Comparison of ENCODE assay signal across 1 cellular context in the genomic region with DNA sequence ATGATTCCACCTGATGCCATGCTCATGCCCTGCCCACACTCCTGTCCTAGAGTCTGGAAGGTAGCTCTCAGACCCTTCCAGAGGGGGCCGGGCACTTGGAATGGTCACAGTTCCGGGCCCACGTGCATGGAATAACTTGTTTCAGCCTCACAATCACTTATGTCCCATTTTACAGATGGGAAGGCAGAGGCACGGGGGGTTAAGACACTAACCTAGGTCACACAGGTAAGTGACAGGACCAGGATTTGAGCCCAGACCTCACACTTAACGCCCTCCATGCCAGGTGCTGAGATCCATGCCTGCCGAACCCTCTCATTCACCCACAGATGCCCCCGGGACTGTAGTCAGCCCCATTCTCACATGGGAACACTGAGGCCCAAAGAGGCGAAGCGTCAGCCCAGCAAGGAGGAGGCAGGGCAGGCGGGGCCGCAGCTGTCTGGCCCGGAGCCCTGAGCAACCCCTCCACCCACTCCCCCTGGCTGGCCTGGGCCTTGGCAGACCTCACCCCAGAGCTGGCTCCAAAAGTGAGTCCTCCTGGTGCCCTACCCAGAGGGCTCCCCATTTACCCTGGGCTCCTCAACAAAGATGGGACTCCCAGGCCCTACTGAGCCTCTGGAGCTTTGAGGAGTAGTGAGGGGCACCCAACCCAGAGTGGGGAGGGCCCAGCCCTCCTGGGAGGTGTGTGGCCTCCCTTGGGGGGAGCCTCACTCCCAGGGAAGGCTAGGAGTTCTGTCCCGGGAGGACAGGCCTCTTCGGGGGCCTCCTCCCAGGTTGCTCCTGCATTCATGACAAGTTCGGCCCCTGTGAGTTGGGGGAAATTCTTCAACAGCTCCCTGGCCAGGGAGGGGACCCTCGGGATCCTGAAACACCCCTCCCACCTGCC.
TF ChIP-seq lines count a peak whose summit lies in the region.

No MANE protein-coding gene starts in this region.

TF ChIP-seq in HepG2, 621 proteins besides CTCF, POLR2A, EP300 and RAD21:
- no peak for TF ChIP-seq ZSCAN22 (CRISPR knock-in tag; IDR thresholded peaks at IDR 0.05)
- TF ChIP-seq, protein P1, sequence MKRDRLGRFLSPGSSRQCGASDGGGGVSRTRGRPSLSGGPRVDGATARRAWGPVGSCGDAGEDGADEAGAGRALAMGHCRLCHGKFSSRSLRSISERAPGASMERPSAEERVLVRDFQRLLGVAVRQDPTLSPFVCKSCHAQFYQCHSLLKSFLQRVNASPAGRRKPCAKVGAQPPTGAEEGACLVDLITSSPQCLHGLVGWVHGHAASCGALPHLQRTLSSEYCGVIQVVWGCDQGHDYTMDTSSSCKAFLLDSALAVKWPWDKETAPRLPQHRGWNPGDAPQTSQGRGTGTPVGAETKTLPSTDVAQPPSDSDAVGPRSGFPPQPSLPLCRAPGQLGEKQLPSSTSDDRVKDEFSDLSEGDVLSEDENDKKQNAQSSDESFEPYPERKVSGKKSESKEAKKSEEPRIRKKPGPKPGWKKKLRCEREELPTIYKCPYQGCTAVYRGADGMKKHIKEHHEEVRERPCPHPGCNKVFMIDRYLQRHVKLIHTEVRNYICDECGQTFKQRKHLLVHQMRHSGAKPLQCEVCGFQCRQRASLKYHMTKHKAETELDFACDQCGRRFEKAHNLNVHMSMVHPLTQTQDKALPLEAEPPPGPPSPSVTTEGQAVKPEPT (CRISPR knock-in tag; IDR thresholded peaks at IDR 0.05; ENCODE audit: low read depth) = no peak
- TF ChIP-seq ZNF629 (CRISPR knock-in tag; conservative IDR thresholded peaks at IDR 0.05) = peak; percentile 92
- TF ChIP-seq ZMYM3 (CRISPR knock-in tag; IDR thresholded peaks at IDR 0.05) = peak; percentile 71
- TF ChIP-seq ZNF770 (CRISPR knock-in tag; IDR thresholded peaks at IDR 0.05) = peak; percentile 13; the same call in 1 of the 2 replicates
- TF ChIP-seq ZMYM2 (CRISPR knock-in tag; IDR thresholded peaks at IDR 0.05) = peak; percentile 26; the same call in 1 of the 2 replicates
- TF ChIP-seq ZNF350 (CRISPR knock-in tag; IDR thresholded peaks at IDR 0.05; ENCODE audit: borderline replicate concordance, low read depth) = 0 out of 2 replicates have a peak, but pooled peaks have one; percentile 3
- 0 out of 2 replicates have a peak, but pooled peaks have one; percentile 34 for TF ChIP-seq KDM1A (CRISPR knock-in tag; IDR thresholded peaks at IDR 0.05)
